In genomic region chr3:150248116-150248864, GRCh38 we compare ENCODE assay signal across 10 cellular contexts.
A peak's percentile ranks its signal among the peaks of the same experiment; 100 is the strongest.
DNase-seq lines count a peak whose midpoint lies in the region; ATAC-seq, FAIRE-seq and TF ChIP-seq lines count a peak whose summit lies in the region.
"Had no signal": no experiment of that assay in that cellular context is flagged by ENCODE, and none has a peak within 500 bp of the region (broad histone marks: within the 10 kb centered on the region; RNA-seq: fewer than 3 reads in every experiment).

No MANE protein-coding gene starts in this region.

- no peaks in the 10 kb centered on the region for H4K20me1 ChIP-seq in PC-3 (ENCODE audit: low read length)

- intact Hi-C loops in PC-3 (cut with micrococcal nuclease), result no loop called here
- intact Hi-C loops in sciatic nerve (cut with DNase I), result no loop called here
- intact Hi-C loops in thyroid gland (cut with DNase I), result no loop called here

- H3K9me2 ChIP-seq in PC-3 (replicated peaks; ENCODE audit: low read length), result no peaks in the 10 kb centered on the region

- H3K4me1 ChIP-seq in PC-3 (ENCODE audit: insufficient read depth, low read length) (peaks cover 38% of the 10 kb centered on the region), thyroid gland (peaks cover 23 to 24% of the 10 kb centered on the region in 2 donors)

- no TSS peak for BruUV-seq in PC-3 (replicated peaks; lab: Mats Ljungman, UMichigan)

- TF ChIP-seq POLR2A in GM12891 (IDR thresholded peaks at IDR 0.05; ENCODE audit: low read depth, low read length), result no peak
- no peak for TF ChIP-seq POLR2A in thyroid gland (IDR thresholded peaks at IDR 0.05)

- no peaks in the 10 kb centered on the region for H3K79me2 ChIP-seq in PC-3 (ENCODE audit: low read length)

- peak overlapping the region; percentile 68 for H2AFZ ChIP-seq in PC-3 (ENCODE audit: low read length)

- WGBS in thyroid gland, 2 donors, result 68 to 70% methylated on average over 5 of the region's 5 CpGs

- no peak overlapping the region for H3K4me3 Mint-ChIP-seq in activated naive CD8-positive, alpha-beta T cell treated with anti-CD3 and anti-CD28 coated beads, Interleukin-2, amount 50 U/mL, for 24 hours

- H3K27me3 ChIP-seq in PC-3 (ENCODE audit: low read length) (no peaks in the 10 kb centered on the region), thyroid gland (no peaks in the 10 kb centered on the region)

- FAIRE-seq in GM12891 (lab: Jason Lieb, UNC), result no peak

- no peaks in the 10 kb centered on the region for H3K4me1 Mint-ChIP-seq in activated naive CD8-positive, alpha-beta T cell treated with anti-CD3 and anti-CD28 coated beads, Interleukin-2, amount 50 U/mL, for 24 hours

- no peak overlapping the region for H3K4me3 ChIP-seq in PC-3 (ENCODE audit: low read length)
- no peak overlapping the region for H3K4me3 ChIP-seq in thyroid gland (replicated peaks in 1 of 3)

- H3K9me3 ChIP-seq in PC-3 (ENCODE audit: low read length) (no peaks in the 10 kb centered on the region), thyroid gland (no peaks in the 10 kb centered on the region)

- H3K27ac Mint-ChIP-seq in activated naive CD8-positive, alpha-beta T cell treated with anti-CD3 and anti-CD28 coated beads, Interleukin-2, amount 50 U/mL, for 24 hours, result no peak overlapping the region

- H3K4me2 ChIP-seq in PC-3 (ENCODE audit: low read length), result peak overlapping the region; percentile 63

- no peak for TF ChIP-seq CTCF in PC-3 (conservative IDR thresholded peaks at IDR 0.05; ENCODE audit: low read depth, low read length)
- TF ChIP-seq CTCF in thyroid gland (IDR thresholded peaks at IDR 0.05), result no peak

- H3K9ac ChIP-seq in PC-3 (ENCODE audit: low read length), result no peak overlapping the region

- H3K27ac ChIP-seq in PC-3 (ENCODE audit: low read length) (0 out of 2 replicates have a peak overlapping the region, but pooled peaks have one; percentile 7), thyroid gland (no peak overlapping the region)

- no peak for ATAC-seq in PC-3
- ATAC-seq in sciatic nerve, result peak; percentile 85
- no peak for ATAC-seq in HG02798 (IDR thresholded peaks at IDR 0.05; ENCODE audit: poor library complexity, unreplicated experiment)
- no peak for ATAC-seq in activated naive CD8-positive, alpha-beta T cell treated with anti-CD3 and anti-CD28 coated beads, Interleukin-2, amount 50 U/mL, for 24 hours

- H3K27me3 Mint-ChIP-seq in activated naive CD8-positive, alpha-beta T cell treated with anti-CD3 and anti-CD28 coated beads, Interleukin-2, amount 50 U/mL, for 24 hours, result peaks cover 27% of the 10 kb centered on the region

- POLR2A ChIA-PET in PC-3 (lab: Charles Lee; ENCODE audit: unreplicated experiment), result interaction anchor here (0.5 to 0.7 kb wide), 3 partner anchors 30 to 818 kb away, joined by 3 to 24 read pairs (median 5); no protein-coding TSS in a partner anchor

- DNase-seq in GM12891 (ENCODE audit: insufficient read length, low spot score) (no peak), PC-3 (peak; percentile 60), fibroblast of peridontal ligament (ENCODE audit: extremely low read depth) (peak; percentile 96), sciatic nerve (ENCODE audit: low spot score) (peak; percentile 64), NCI-H1105 treated with DMSO at 0.1 percent for 48 hours (lab: John Stamatoyannopoulos, UW) (no peak), thyroid gland (no peak)
- no peak for DNase-seq in activated naive CD8-positive, alpha-beta T cell treated with anti-CD3 and anti-CD28 coated beads, Interleukin-2, amount 50 U/mL, for 24 hours
- DNase-seq: NCI-H187, T-helper 9 cell had no signal

- CTCF ChIA-PET in PC-3 (lab: Charles Lee), result interaction anchor here (0.6 to 0.8 kb wide), 2 partner anchors 9 to 267 kb away, joined by 3 to 4 read pairs; no protein-coding TSS in a partner anchor

- no peaks in the 10 kb centered on the region for H3K36me3 Mint-ChIP-seq in activated naive CD8-positive, alpha-beta T cell treated with anti-CD3 and anti-CD28 coated beads, Interleukin-2, amount 50 U/mL, for 24 hours (ENCODE audit: low read depth)

- no peaks in the 10 kb centered on the region for H3K9me3 Mint-ChIP-seq in activated naive CD8-positive, alpha-beta T cell treated with anti-CD3 and anti-CD28 coated beads, Interleukin-2, amount 50 U/mL, for 24 hours

- no peaks in the 10 kb centered on the region for H3F3A ChIP-seq in PC-3 (ENCODE audit: low read length, unreplicated experiment)

- H3K36me3 ChIP-seq in PC-3 (ENCODE audit: low read depth, low read length), result no peaks in the 10 kb centered on the region
- H3K36me3 ChIP-seq in thyroid gland, result no peaks in the 10 kb centered on the region

TF ChIP-seq in GM12891, 5 proteins besides CTCF, POLR2A, EP300 and RAD21:
- TF ChIP-seq POLR2AphosphoS5 (IDR thresholded peaks at IDR 0.05; ENCODE audit: low read depth, low read length) (no peak), SPI1 (IDR thresholded peaks at IDR 0.05; ENCODE audit: low read depth, low read length) (peak; percentile 89)

Comparison
In these comparisons a context has a peak if more than half of its experiments do, and no peak if none do; other contexts are left out.
1. DNase-seq: peak in PC-3 (single experiment), fibroblast of peridontal ligament (single experiment) and sciatic nerve (single experiment); none in GM12891 (single experiment), NCI-H1105 treated with DMSO at 0.1 percent for 48 hours (single experiment), activated naive CD8-positive, alpha-beta T cell treated with anti-CD3 and anti-CD28 coated beads, Interleukin-2, amount 50 U/mL, for 24 hours (single experiment) and thyroid gland (0 of 2).